In the genomic region with DNA sequence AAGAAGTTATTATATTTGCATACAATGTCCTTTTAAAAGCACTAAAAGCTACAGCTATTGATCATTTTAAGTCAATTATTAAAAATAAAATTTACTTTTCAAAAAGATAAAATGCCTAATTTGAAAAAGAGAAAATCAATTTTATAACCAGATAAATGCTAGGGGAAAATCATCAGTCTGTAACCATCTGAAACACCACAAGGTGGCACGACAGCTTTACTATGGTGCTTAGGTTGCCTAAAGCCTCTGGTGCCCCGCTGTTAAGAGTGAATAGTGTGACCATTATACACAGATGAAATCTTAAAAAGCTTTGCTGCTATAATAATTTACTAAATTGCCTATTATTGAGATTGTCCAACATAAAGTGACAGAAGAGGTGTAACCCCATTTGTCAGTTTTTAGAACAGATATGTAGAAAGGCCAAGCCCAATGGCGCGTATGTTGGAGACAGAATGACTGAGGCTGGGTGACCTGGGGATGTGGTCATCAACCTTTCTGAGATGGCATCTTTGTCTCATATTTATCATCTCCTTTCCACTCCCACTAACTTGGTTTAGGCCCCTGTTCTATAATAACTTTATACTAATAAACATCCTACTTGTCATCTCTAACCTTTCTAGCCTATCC, we compare ENCODE assay signal across 8 cellular contexts.
DNase-seq lines count a peak whose midpoint lies in the region; ATAC-seq and TF ChIP-seq lines count a peak whose summit lies in the region.

No MANE protein-coding gene starts in this region.

- no peaks in the 10 kb centered on the region for H3K9me2 ChIP-seq in SU-DHL-6 (replicated peaks; ENCODE audit: insufficient read depth, low read length)

- H3K27ac ChIP-seq in HL-60 (replicated peaks) (no peak overlapping the region), SU-DHL-6 (ENCODE audit: low read depth, low read length) (no peak overlapping the region)

- CTCF ChIA-PET in activated CD4-positive, alpha-beta T cell treated with anti-CD3 and anti-CD28 coated beads, Interleukin-2, amount 10 ng/mL, durations not matched to agents 7 days and 5 days (lab: Charles Lee), result interaction anchor here (1.9 to 2.0 kb wide), 2 partner anchors 21 to 183 kb away, joined by 6 read pairs; no protein-coding TSS in a partner anchor

- POLR2A ChIA-PET in activated CD4-positive, alpha-beta T cell treated with anti-CD3 and anti-CD28 coated beads, Interleukin-2, amount 10 ng/mL, durations not matched to agents 7 days and 5 days (lab: Charles Lee), result no interaction called here

- ATAC-seq in GM21381 (IDR thresholded peaks at IDR 0.05; ENCODE audit: unreplicated experiment), result peak; percentile 77

- no peak overlapping the region for H3K4me2 ChIP-seq in SU-DHL-6 (ENCODE audit: low read depth, low read length, poor library complexity, severe bottlenecking)

- H3K4me3 ChIP-seq in HL-60 (replicated peaks; ENCODE audit: insufficient read depth, low read length), result no peak overlapping the region
- no peak overlapping the region for H3K4me3 ChIP-seq in SU-DHL-6 (ENCODE audit: insufficient read depth, low read length, poor library complexity, severe bottlenecking)
- no peak overlapping the region for H3K4me3 ChIP-seq in fibroblast of the aortic adventitia (ENCODE audit: low read depth, low read length)

- no peaks in the 10 kb centered on the region for H3K4me1 Mint-ChIP-seq in activated CD4-positive, alpha-beta T cell treated with anti-CD3 and anti-CD28 coated beads, Interleukin-2, amount 10 ng/mL, durations not matched to agents 7 days and 5 days
- H3K4me1 Mint-ChIP-seq in progenitor cell of endocrine pancreas (ENCODE audit: low read depth), result no peaks in the 10 kb centered on the region

- no peak overlapping the region for H3K9ac ChIP-seq in SU-DHL-6 (ENCODE audit: low read length)

- H3K27me3 ChIP-seq in HL-60 (ENCODE audit: insufficient read depth, poor library complexity, severe bottlenecking), result no peaks in the 10 kb centered on the region
- H3K27me3 ChIP-seq in SU-DHL-6 (ENCODE audit: low read length), result no peaks in the 10 kb centered on the region

- DNase-seq in activated CD4-positive, alpha-beta T cell treated with anti-CD3 and anti-CD28 coated beads, Interleukin-2, amount 10 ng/mL, durations not matched to agents 7 days and 5 days, result peak; percentile 19
- no peak for DNase-seq in activated CD4-positive, alpha-beta T cell treated with anti-CD3 and anti-CD28 coated beads for 4 hours
- DNase-seq in HL-60 (ENCODE audit: low read depth in 1 of 2, low spot score in 1 of 2) (peak in 1 of 2 experiments; percentile 44), fibroblast of the aortic adventitia (ENCODE audit: low read depth) (peak; percentile 80), progenitor cell of endocrine pancreas (ENCODE audit: low spot score, unreplicated experiment) (no peak)
- no peak for DNase-seq in activated CD8-positive, alpha-beta memory T cell treated with anti-CD3 and anti-CD28 coated beads, Interleukin-2, amount 50 U/mL, for 48 hours

- no peaks in the 10 kb centered on the region for H3K36me3 ChIP-seq in SU-DHL-6 (ENCODE audit: low read length)

- H3K27me3 Mint-ChIP-seq in activated CD4-positive, alpha-beta T cell treated with anti-CD3 and anti-CD28 coated beads, Interleukin-2, amount 10 ng/mL, durations not matched to agents 7 days and 5 days, result peaks cover 15% of the 10 kb centered on the region
- no peaks in the 10 kb centered on the region for H3K27me3 Mint-ChIP-seq in progenitor cell of endocrine pancreas

- peak; percentile 19 for TF ChIP-seq CTCF in HL-60 (IDR thresholded peaks at IDR 0.05; ENCODE audit: insufficient read depth, low read length)
- TF ChIP-seq CTCF in SU-DHL-6 (IDR thresholded peaks at IDR 0.05; ENCODE audit: insufficient read depth, low read length, poor library complexity, severe bottlenecking), result peak; percentile 56
- peak; percentile 72 for TF ChIP-seq CTCF in fibroblast of the aortic adventitia (IDR thresholded peaks at IDR 0.05; ENCODE audit: insufficient read depth, low read length)
- TF ChIP-seq CTCF in progenitor cell of endocrine pancreas (IDR thresholded peaks at IDR 0.05; ENCODE audit: unreplicated experiment), result peak; percentile 87

- no peaks in the 10 kb centered on the region for H4K20me1 ChIP-seq in SU-DHL-6 (ENCODE audit: low read depth, low read length)

- no peaks in the 10 kb centered on the region for H3K9me3 ChIP-seq in SU-DHL-6 (ENCODE audit: insufficient read depth, low read length)

- no peaks in the 10 kb centered on the region for H3K9me3 Mint-ChIP-seq in activated CD4-positive, alpha-beta T cell treated with anti-CD3 and anti-CD28 coated beads, Interleukin-2, amount 10 ng/mL, durations not matched to agents 7 days and 5 days
- no peaks in the 10 kb centered on the region for H3K9me3 Mint-ChIP-seq in progenitor cell of endocrine pancreas (ENCODE audit: low read depth)

- H2AFZ ChIP-seq in SU-DHL-6 (ENCODE audit: low read depth, low read length, severe bottlenecking), result no peak overlapping the region

- no peaks in the 10 kb centered on the region for H3F3A ChIP-seq in SU-DHL-6 (ENCODE audit: insufficient read depth)

- H3K36me3 Mint-ChIP-seq in activated CD4-positive, alpha-beta T cell treated with anti-CD3 and anti-CD28 coated beads, Interleukin-2, amount 10 ng/mL, durations not matched to agents 7 days and 5 days (ENCODE audit: low read depth), result no peaks in the 10 kb centered on the region
- H3K36me3 Mint-ChIP-seq in progenitor cell of endocrine pancreas (ENCODE audit: insufficient read depth), result peaks cover 1% of the 10 kb centered on the region

- no peaks in the 10 kb centered on the region for H3K79me2 ChIP-seq in SU-DHL-6 (ENCODE audit: insufficient read depth, low read length)

- no peak overlapping the region for H3K4me3 Mint-ChIP-seq in activated CD4-positive, alpha-beta T cell treated with anti-CD3 and anti-CD28 coated beads, Interleukin-2, amount 10 ng/mL, durations not matched to agents 7 days and 5 days
- H3K4me3 Mint-ChIP-seq in progenitor cell of endocrine pancreas (ENCODE audit: low read depth), result no peak overlapping the region

- H3K27ac Mint-ChIP-seq in activated CD4-positive, alpha-beta T cell treated with anti-CD3 and anti-CD28 coated beads, Interleukin-2, amount 10 ng/mL, durations not matched to agents 7 days and 5 days, result no peak overlapping the region
- no peak overlapping the region for H3K27ac Mint-ChIP-seq in progenitor cell of endocrine pancreas

Comparison
In these comparisons a context has a peak if more than half of its experiments do, and no peak if none do; other contexts are left out.
1. DNase-seq: peak in activated CD4-positive, alpha-beta T cell treated with anti-CD3 and anti-CD28 coated beads, Interleukin-2, amount 10 ng/mL, durations not matched to agents 7 days and 5 days (single experiment) and fibroblast of the aortic adventitia (single experiment); none in activated CD4-positive, alpha-beta T cell treated with anti-CD3 and anti-CD28 coated beads for 4 hours (0 of 2), progenitor cell of endocrine pancreas (single experiment) and activated CD8-positive, alpha-beta memory T cell treated with anti-CD3 and anti-CD28 coated beads, Interleukin-2, amount 50 U/mL, for 48 hours (single experiment).
2. CTCF ChIP-seq: peak in every context shown above with its lines; median percentile 87 in progenitor cell of endocrine pancreas; 72 in fibroblast of the aortic adventitia; 56 in SU-DHL-6; 19 in HL-60.